Comparison of ENCODE assay signal across 1 cellular context in the genomic region with DNA sequence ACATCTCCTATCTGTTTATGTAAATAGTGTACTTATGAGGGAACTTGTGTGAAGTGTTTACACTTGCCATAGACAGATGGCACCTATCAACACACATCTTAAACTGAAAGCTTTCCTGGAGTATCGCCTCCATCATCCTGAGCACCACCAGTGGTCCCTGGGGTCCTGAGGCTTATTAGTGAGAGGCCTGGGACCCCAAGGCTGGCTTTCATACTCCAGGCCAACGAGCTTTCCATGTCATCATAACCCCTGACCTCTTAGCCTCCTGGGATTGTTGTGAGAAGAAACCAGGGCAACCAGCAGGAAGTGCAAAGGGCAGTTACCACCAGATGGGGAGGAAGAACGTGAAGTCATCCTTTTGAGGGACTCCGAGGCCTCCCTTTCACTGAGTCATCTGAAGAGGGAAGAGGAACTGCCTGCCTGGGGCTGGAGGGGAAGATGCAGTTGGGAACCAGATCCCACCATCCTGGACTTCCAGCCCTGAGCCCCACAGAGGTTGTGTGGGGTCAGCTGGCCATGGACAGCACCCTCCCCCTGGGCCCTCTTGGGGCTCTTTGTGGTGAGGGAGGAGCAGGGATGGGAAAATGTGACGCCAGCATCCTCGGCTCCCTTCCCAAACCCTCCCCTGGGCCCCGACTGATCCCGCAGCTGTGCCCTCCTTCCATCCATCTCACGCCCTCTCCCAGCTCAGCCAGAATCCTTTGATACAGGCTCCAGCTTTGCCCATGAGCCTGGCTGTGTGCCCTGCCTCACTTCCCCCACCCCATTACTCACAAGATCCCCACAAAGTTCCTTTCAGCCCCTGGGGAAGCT.
TF ChIP-seq lines count a peak whose summit lies in the region.

No MANE protein-coding gene starts in this region.

TF ChIP-seq in K562, 482 proteins besides CTCF, POLR2A, EP300 and RAD21 (continued from another document and continues in another):
- TF ChIP-seq ZNF589 (CRISPR knock-in tag; IDR thresholded peaks at IDR 0.05; ENCODE audit: low read depth) (peak; percentile 76), SPI1 (IDR thresholded peaks at IDR 0.05; ENCODE audit: borderline replicate concordance, low read depth, low read length) (peak; percentile 95), FOXA1 (IDR thresholded peaks at IDR 0.05; ENCODE audit: borderline replicate concordance) (no peak), ZNF584 (CRISPR knock-in tag; IDR thresholded peaks at IDR 0.05; ENCODE audit: low read depth) (peak; percentile 94), BACH1 (tag; IDR thresholded peaks at IDR 0.05) (peak; percentile 66), REST (CRISPR knock-in tag; IDR thresholded peaks at IDR 0.05; ENCODE audit: low read depth) (peak; percentile 45; the same call in 1 of the 2 replicates), ZNF175 (CRISPR knock-in tag; IDR thresholded peaks at IDR 0.05; ENCODE audit: low read depth) (0 out of 2 replicates have a peak, but pooled peaks have one; percentile 38), CEBPG (CRISPR knock-in tag; IDR thresholded peaks at IDR 0.05) (no peak), CEBPG (tag; conservative IDR thresholded peaks at IDR 0.05 in 1 of 2, IDR thresholded peaks at IDR 0.05 in 1 of 2) (0 out of 4 replicates have a peak, but pooled peaks of 1 of the 2 experiments have one; percentile 26), MAFK (IDR thresholded peaks at IDR 0.05; ENCODE audit: low read length) (peak; percentile 59; the same call in 1 of the 2 replicates), PHTF2 (CRISPR knock-in tag; IDR thresholded peaks at IDR 0.05) (no peak), DPF2 (IDR thresholded peaks at IDR 0.05) (0 out of 2 replicates have a peak, but pooled peaks have one; percentile 19), RFX5 (IDR thresholded peaks at IDR 0.05; ENCODE audit: low read depth, low read length) (no peak), PRPF4 (IDR thresholded peaks at IDR 0.05; ENCODE audit: insufficient read depth, low read depth, low read length, poor library complexity, severe bottlenecking) (no peak), MTA3 (IDR thresholded peaks at IDR 0.05; ENCODE audit: borderline replicate concordance) (no peak), NR2C1 (IDR thresholded peaks at IDR 0.05) (peak; percentile 87), NR2C1 (tag; IDR thresholded peaks at IDR 0.05) (peak; percentile 96), ARID4B (CRISPR knock-in tag; IDR thresholded peaks at IDR 0.05) (no peak), ETV5 (CRISPR knock-in tag; IDR thresholded peaks at IDR 0.05; ENCODE audit: low read depth) (peak; percentile 49; the same call in 1 of the 2 replicates), ZNF232 (CRISPR knock-in tag; IDR thresholded peaks at IDR 0.05) (no peak), FOXJ3 (CRISPR knock-in tag; IDR thresholded peaks at IDR 0.05) (peak; percentile 87), NFIC (IDR thresholded peaks at IDR 0.05) (no peak), U2AF1 (optimal IDR thresholded peaks at IDR 0.05; ENCODE audit: low read depth, low read length) (no peak), SRF (CRISPR knock-in tag; IDR thresholded peaks at IDR 0.05) (no peak), FOXJ2 (tag; IDR thresholded peaks at IDR 0.05) (0 out of 2 replicates have a peak, but pooled peaks have one; percentile 59), ZNF184 (CRISPR knock-in tag; IDR thresholded peaks at IDR 0.05) (no peak), ZFX (CRISPR knock-in tag; IDR thresholded peaks at IDR 0.05) (0 out of 2 replicates have a peak, but pooled peaks have one; percentile 14), POLR2AphosphoS5 (IDR thresholded peaks at IDR 0.05; ENCODE audit: control insufficient read depth, insufficient read depth, low read depth, low read length) (no peak), ETV6 (IDR thresholded peaks at IDR 0.05; ENCODE audit: borderline replicate concordance in 1 of 2, low read depth in 2 of 2, low read length in 1 of 2) (peak in 1 of 2 experiments; percentile 57; a peak in 1 of 4 replicates), ETV6 (CRISPR knock-in tag; IDR thresholded peaks at IDR 0.05; ENCODE audit: borderline replicate concordance) (no peak), ETV1 (tag; conservative IDR thresholded peaks at IDR 0.05; ENCODE audit: low read depth) (peak; percentile 62; the same call in 1 of the 2 replicates), KLF1 (tag; IDR thresholded peaks at IDR 0.05) (no peak), RCOR1 (IDR thresholded peaks at IDR 0.05; ENCODE audit: borderline replicate concordance in 1 of 2, low read depth in 2 of 2, low read length in 2 of 2) (peak in 1 of 2 experiments; percentile 52; a peak in 1 of 4 replicates), C11orf30 (IDR thresholded peaks at IDR 0.05; ENCODE audit: low read depth) (peak; percentile 53; the same call in 1 of the 2 replicates), ZNF12 (CRISPR knock-in tag; IDR thresholded peaks at IDR 0.05) (no peak), CHAMP1 (IDR thresholded peaks at IDR 0.05) (no peak)
- TF ChIP-seq, protein P1, sequence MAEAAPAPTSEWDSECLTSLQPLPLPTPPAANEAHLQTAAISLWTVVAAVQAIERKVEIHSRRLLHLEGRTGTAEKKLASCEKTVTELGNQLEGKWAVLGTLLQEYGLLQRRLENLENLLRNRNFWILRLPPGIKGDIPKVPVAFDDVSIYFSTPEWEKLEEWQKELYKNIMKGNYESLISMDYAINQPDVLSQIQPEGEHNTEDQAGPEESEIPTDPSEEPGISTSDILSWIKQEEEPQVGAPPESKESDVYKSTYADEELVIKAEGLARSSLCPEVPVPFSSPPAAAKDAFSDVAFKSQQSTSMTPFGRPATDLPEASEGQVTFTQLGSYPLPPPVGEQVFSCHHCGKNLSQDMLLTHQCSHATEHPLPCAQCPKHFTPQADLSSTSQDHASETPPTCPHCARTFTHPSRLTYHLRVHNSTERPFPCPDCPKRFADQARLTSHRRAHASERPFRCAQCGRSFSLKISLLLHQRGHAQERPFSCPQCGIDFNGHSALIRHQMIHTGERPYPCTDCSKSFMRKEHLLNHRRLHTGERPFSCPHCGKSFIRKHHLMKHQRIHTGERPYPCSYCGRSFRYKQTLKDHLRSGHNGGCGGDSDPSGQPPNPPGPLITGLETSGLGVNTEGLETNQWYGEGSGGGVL (CRISPR knock-in tag; IDR thresholded peaks at IDR 0.05): no peak
- TF ChIP-seq, protein P2, sequence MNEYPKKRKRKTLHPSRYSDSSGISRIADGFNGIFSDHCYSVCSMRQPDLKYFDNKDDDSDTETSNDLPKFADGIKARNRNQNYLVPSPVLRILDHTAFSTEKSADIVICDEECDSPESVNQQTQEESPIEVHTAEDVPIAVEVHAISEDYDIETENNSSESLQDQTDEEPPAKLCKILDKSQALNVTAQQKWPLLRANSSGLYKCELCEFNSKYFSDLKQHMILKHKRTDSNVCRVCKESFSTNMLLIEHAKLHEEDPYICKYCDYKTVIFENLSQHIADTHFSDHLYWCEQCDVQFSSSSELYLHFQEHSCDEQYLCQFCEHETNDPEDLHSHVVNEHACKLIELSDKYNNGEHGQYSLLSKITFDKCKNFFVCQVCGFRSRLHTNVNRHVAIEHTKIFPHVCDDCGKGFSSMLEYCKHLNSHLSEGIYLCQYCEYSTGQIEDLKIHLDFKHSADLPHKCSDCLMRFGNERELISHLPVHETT (CRISPR knock-in tag; conservative IDR thresholded peaks at IDR 0.05 in 1 of 2, IDR thresholded peaks at IDR 0.05 in 1 of 2): peak in 1 of 2 experiments; percentile 86; a peak in 2 of 4 replicates
- TF ChIP-seq, protein P3, sequence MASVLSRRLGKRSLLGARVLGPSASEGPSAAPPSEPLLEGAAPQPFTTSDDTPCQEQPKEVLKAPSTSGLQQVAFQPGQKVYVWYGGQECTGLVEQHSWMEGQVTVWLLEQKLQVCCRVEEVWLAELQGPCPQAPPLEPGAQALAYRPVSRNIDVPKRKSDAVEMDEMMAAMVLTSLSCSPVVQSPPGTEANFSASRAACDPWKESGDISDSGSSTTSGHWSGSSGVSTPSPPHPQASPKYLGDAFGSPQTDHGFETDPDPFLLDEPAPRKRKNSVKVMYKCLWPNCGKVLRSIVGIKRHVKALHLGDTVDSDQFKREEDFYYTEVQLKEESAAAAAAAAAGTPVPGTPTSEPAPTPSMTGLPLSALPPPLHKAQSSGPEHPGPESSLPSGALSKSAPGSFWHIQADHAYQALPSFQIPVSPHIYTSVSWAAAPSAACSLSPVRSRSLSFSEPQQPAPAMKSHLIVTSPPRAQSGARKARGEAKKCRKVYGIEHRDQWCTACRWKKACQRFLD (CRISPR knock-in tag; IDR thresholded peaks at IDR 0.05): peak; percentile 57
- TF ChIP-seq, protein P4, sequence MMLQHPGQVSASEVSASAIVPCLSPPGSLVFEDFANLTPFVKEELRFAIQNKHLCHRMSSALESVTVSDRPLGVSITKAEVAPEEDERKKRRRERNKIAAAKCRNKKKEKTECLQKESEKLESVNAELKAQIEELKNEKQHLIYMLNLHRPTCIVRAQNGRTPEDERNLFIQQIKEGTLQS (IDR thresholded peaks at IDR 0.05): peak; percentile 85
- TF ChIP-seq, protein P4 (CRISPR knock-in tag; conservative IDR thresholded peaks at IDR 0.05): no peak
- TF ChIP-seq, protein P5, sequence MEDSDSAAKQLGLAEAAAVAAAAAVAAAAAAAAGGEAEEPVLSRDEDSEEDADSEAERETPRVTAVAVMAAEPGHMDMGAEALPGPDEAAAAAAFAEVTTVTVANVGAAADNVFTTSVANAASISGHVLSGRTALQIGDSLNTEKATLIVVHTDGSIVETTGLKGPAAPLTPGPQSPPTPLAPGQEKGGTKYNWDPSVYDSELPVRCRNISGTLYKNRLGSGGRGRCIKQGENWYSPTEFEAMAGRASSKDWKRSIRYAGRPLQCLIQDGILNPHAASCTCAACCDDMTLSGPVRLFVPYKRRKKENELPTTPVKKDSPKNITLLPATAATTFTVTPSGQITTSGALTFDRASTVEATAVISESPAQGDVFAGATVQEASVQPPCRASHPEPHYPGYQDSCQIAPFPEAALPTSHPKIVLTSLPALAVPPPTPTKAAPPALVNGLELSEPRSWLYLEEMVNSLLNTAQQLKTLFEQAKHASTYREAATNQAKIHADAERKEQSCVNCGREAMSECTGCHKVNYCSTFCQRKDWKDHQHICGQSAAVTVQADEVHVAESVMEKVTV (CRISPR knock-in tag; IDR thresholded peaks at IDR 0.05): no peak
